Comparison of ENCODE assay signal across 27 cellular contexts in genomic region chr17:2532146-2532720, GRCh38.
"Had no signal": no experiment of that assay in that cellular context is flagged by ENCODE, and none has a peak within 500 bp of the region (broad histone marks: within the 10 kb centered on the region; RNA-seq: fewer than 3 reads in every experiment).

No MANE protein-coding gene starts in this region.

- H3K27me3 ChIP-seq: brain microvascular endothelial cell, SJCRH30 had no signal

- H3K27ac ChIP-seq: brain microvascular endothelial cell, SJCRH30, SK-N-MC had no signal

- ATAC-seq: Panc1 had no signal

- DNase-seq: activated B cell treated with CpG ODN at 0.5 μM for 24 hours; activated CD4-positive, alpha-beta T cell treated with anti-CD3 and anti-CD28 coated beads for 4 hours; activated CD4-positive, alpha-beta T cell treated with anti-CD3 and anti-CD28 coated beads, Interleukin-2, amount 50 U/mL, for 1 hour; activated CD4-positive, CD25-positive, alpha-beta regulatory T cell treated with anti-CD3 and anti-CD28 coated beads, Interleukin-2, amount 50 U/mL, for 72 hours; activated CD8-positive, alpha-beta memory T cell treated with anti-CD3 and anti-CD28 coated beads, Interleukin-2, amount 50 U/mL, for 4 hours; activated effector memory CD4-positive, alpha-beta T cell treated with anti-CD3 and anti-CD28 coated beads, Interleukin-2, amount 50 U/mL, for 16 hours; activated naive CD4-positive, alpha-beta T cell; activated naive CD4-positive, alpha-beta T cell treated with anti-CD3 and anti-CD28 coated beads, Interleukin-2, amount 50 U/mL, for 16 hours; activated T-cell treated with anti-CD3 and anti-CD28 coated beads for 4 hours; activated T-cell treated with anti-CD3 and anti-CD28 coated beads, Interleukin-2, amount 50 U/mL, for 4 hours; amniotic stem cell; aorta; brain microvascular endothelial cell; NCI-H1105; NCI-H1417 treated with DMSO at 0.1 percent for 48 hours; NCI-H1694 treated with DMSO at 0.1 percent for 48 hours; NCI-H2029; NCI-H446; NCI-H510A treated with DMSO at 0.1 percent for 48 hours; NCI-H526 treated with DMSO at 0.1 percent for 48 hours; SHP77; T1000 had no signal

- H3K27ac Mint-ChIP-seq: activated B cell treated with CpG ODN at 0.5 μM for 24 hours; activated CD4-positive, alpha-beta memory T cell treated with anti-CD3 and anti-CD28 coated beads for 36 hours; activated naive CD8-positive, alpha-beta T cell treated with anti-CD3 and anti-CD28 coated beads for 36 hours had no signal

- H3K4me3 Mint-ChIP-seq: activated B cell treated with CpG ODN at 0.5 μM for 24 hours; activated CD4-positive, alpha-beta memory T cell treated with anti-CD3 and anti-CD28 coated beads for 36 hours; activated T-cell treated with anti-CD3 and anti-CD28 coated beads, Interleukin-2, amount 50 U/mL, for 4 hours had no signal

- H3K4me3 ChIP-seq: SJCRH30, SK-N-MC had no signal

- H3K9me3 Mint-ChIP-seq: activated B cell treated with CpG ODN at 0.5 μM for 24 hours; activated naive CD8-positive, alpha-beta T cell treated with anti-CD3 and anti-CD28 coated beads for 36 hours; activated T-cell treated with anti-CD3 and anti-CD28 coated beads, Interleukin-2, amount 50 U/mL, for 4 hours had no signal

- H3K4me1 ChIP-seq: SJCRH30 had no signal

- H3K36me3 Mint-ChIP-seq: activated CD4-positive, alpha-beta memory T cell treated with anti-CD3 and anti-CD28 coated beads for 36 hours; activated naive CD8-positive, alpha-beta T cell treated with anti-CD3 and anti-CD28 coated beads for 36 hours had no signal

- H3K9me3 ChIP-seq: SJCRH30 had no signal

- H3K36me3 ChIP-seq: brain microvascular endothelial cell, SJCRH30 had no signal

- H3K27me3 Mint-ChIP-seq: activated B cell treated with CpG ODN at 0.5 μM for 24 hours; activated CD4-positive, alpha-beta memory T cell treated with anti-CD3 and anti-CD28 coated beads for 36 hours; activated naive CD8-positive, alpha-beta T cell treated with anti-CD3 and anti-CD28 coated beads for 36 hours had no signal
